14 cellular contexts compared by ENCODE assay signal in the genomic region with DNA sequence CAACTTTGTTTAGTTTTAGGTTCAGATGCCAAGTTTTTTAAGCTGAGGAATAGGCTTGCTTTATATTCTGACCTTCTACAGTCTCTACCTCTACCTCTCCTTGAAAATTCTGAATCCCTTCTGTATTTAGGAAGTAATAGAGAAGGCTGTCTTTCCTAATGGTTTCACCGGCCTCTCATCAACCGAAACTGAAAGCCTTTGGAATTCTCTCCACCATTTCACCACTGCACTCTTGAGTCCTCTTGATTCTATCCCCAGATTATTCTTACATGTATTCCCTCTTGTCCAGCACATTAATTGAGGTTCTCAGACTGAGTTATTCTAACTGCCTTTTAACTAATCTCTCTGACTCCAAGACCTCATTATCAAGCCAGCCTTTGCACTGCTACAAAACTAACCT.
"Had no signal": no experiment of that assay in that cellular context is flagged by ENCODE, and none has a peak within 500 bp of the region (broad histone marks: within the 10 kb centered on the region; RNA-seq: fewer than 3 reads in every experiment).

No MANE protein-coding gene starts in this region.

- H3K27me3 Mint-ChIP-seq: activated CD8-positive, alpha-beta memory T cell treated with anti-CD3 and anti-CD28 coated beads, Interleukin-2, amount 10 ng/mL, durations not matched to agents 7 days and 5 days; effector memory CD8-positive, alpha-beta T cell had no signal

- H3K27ac ChIP-seq: epithelial cell of prostate, tibial nerve had no signal

- H3K4me3 Mint-ChIP-seq: activated CD8-positive, alpha-beta memory T cell treated with anti-CD3 and anti-CD28 coated beads, Interleukin-2, amount 10 ng/mL, durations not matched to agents 7 days and 5 days; activated T-cell treated with anti-CD3 and anti-CD28 coated beads, Interleukin-2, amount 50 U/mL, for 4 hours; effector memory CD8-positive, alpha-beta T cell; nephron had no signal

- H3K9me3 Mint-ChIP-seq: activated T-cell treated with anti-CD3 and anti-CD28 coated beads, Interleukin-2, amount 50 U/mL, for 4 hours; effector memory CD8-positive, alpha-beta T cell; immature natural killer cell; nephron had no signal

- H3K9me3 ChIP-seq: tibial nerve had no signal

- H3K4me3 ChIP-seq: coronary artery, tibial nerve had no signal

- H3K4me1 Mint-ChIP-seq: nephron had no signal

- DNase-seq: activated CD8-positive, alpha-beta memory T cell treated with anti-CD3 and anti-CD28 coated beads, Interleukin-2, amount 10 ng/mL, durations not matched to agents 7 days and 5 days; activated gamma-delta T cell treated with Interleukin-2 at 50 U/mL for 16 hours; activated T-cell treated with anti-CD3 and anti-CD28 coated beads, Interleukin-2, amount 50 U/mL, for 4 hours; effector memory CD8-positive, alpha-beta T cell; glutamatergic neuron; immature natural killer cell; left cardiac atrium; stimulated activated CD4-positive, alpha-beta T cell treated with anti-CD3 and anti-CD28 coated beads, Interleukin-15, amount 100 ng/mL, for 24 hours; stimulated activated CD4-positive, alpha-beta T cell treated with anti-CD3 and anti-CD28 coated beads, Interleukin-4, amount 100 ng/mL, for 4 hours had no signal

- ATAC-seq: activated CD4-positive, CD25-positive, alpha-beta regulatory T cell treated with anti-CD3 and anti-CD28 coated beads, Interleukin-2, amount 50 U/mL, for 24 hours; activated CD8-positive, alpha-beta memory T cell treated with anti-CD3 and anti-CD28 coated beads, Interleukin-2, amount 10 ng/mL, durations not matched to agents 7 days and 5 days; activated T-cell treated with anti-CD3 and anti-CD28 coated beads, Interleukin-2, amount 50 U/mL, for 4 hours; effector memory CD8-positive, alpha-beta T cell; left cardiac atrium had no signal

- H3K27me3 ChIP-seq: tibial nerve had no signal

- H3K36me3 ChIP-seq: tibial nerve had no signal

- H3K27ac Mint-ChIP-seq: activated CD8-positive, alpha-beta memory T cell treated with anti-CD3 and anti-CD28 coated beads, Interleukin-2, amount 10 ng/mL, durations not matched to agents 7 days and 5 days; effector memory CD8-positive, alpha-beta T cell had no signal
